ENCODE assay signal across 7 cellular contexts in the genomic region with DNA sequence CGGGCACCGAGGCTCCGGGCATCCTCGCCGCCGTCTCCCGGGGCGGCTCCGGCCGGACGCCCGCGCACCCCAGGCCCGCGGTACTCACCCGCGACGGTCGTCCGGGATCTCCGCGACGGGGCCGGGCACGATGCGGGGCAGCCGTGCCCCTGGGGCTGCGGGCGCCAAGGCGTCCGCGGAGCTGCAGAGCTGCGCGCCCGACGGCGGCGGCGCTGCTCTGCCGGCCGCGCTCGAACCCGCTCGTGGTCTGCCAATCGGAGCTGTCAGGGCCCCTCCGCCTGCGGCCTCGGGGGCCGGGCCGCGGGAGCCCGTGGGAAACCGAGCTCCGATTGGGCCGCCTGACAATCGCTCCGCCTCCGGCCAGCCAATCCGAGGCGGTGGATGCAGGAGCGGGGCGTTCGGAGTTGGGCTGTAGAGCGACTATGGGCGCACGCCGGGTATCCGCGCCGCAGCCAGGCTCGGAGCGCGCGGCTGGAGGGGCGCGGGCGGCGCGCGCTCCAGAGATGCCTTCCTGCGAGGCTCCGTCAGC.
DNase-seq lines count a peak whose midpoint lies in the region; ATAC-seq and TF ChIP-seq lines count a peak whose summit lies in the region.

No MANE protein-coding gene starts in this region.

- intact Hi-C loops in left colon (cut with DNase I, micrococcal nuclease) = no loop called here

- DNase-seq in NCI-H2107 treated with DMSO at 0.1 percent for 48 hours (lab: John Stamatoyannopoulos, UW; ENCODE audit: unreplicated experiment) (peak; percentile 84), choroid plexus epithelial cell (ENCODE audit: low read depth) (peak; percentile 98), left colon (peak; percentile 86 to 90)
- peak; percentile 89 to 90 for DNase-seq in activated CD4-positive, alpha-beta T cell treated with anti-CD3 and anti-CD28 coated beads for 4 hours
- DNase-seq in stimulated activated CD4-positive, alpha-beta T cell treated with anti-CD3 and anti-CD28 coated beads, Interleukin-2, amount 100 ng/mL, for 24 hours = peak; percentile 91 to 93

- H3K4me3 ChIP-seq in choroid plexus epithelial cell (ENCODE audit: low read depth, low read length) = peak overlapping the region; percentile 68

- ATAC-seq in GM18511 (IDR thresholded peaks at IDR 0.05; ENCODE audit: unreplicated experiment) (peak; percentile 79), HG03025 (IDR thresholded peaks at IDR 0.05; ENCODE audit: low FRiP score, unreplicated experiment) (peak; percentile 41), left colon (peak; percentile 94)

- TF ChIP-seq CTCF in choroid plexus epithelial cell (conservative IDR thresholded peaks at IDR 0.05; ENCODE audit: low read depth, low read length) = peak; percentile 22

Comparison
In these comparisons a context has a peak if more than half of its experiments do, and no peak if none do; other contexts are left out.
1. Peak in every context shown above with its lines: DNase-seq, ATAC-seq and H3K4me3 ChIP-seq.
2. ATAC-seq: peak in every context shown above with its lines; median percentile 94 in left colon; 79 in GM18511; 41 in HG03025.